22 cellular contexts compared by ENCODE assay signal in genomic region chr9:101778332-101778731, GRCh38. TPM values are rescaled to one million over a fixed set of nuclear protein-coding genes. Genes with fewer than 3 reads are reported as not detected.
"Had no signal": no experiment of that assay in that cellular context is flagged by ENCODE, and none has a peak within 500 bp of the region (broad histone marks: within the 10 kb centered on the region; RNA-seq: fewer than 3 reads in every experiment).

No MANE protein-coding gene starts in this region.

- H2AFZ ChIP-seq: parathyroid adenoma had no signal

- H3K9me3 ChIP-seq: esophagus squamous epithelium, prostate gland, right lobe of liver, tibial artery, upper lobe of left lung, uterus had no signal

- H3K4me3 ChIP-seq: esophagus squamous epithelium, prostate gland, right lobe of liver, tibial artery, upper lobe of left lung, uterus had no signal

- H3K36me3 ChIP-seq: esophagus squamous epithelium, prostate gland, right lobe of liver, tibial artery, upper lobe of left lung had no signal

- DNase-seq: dermis blood vessel endothelial cell; esophagus squamous epithelium; foreskin fibroblast; kidney; left cardiac atrium; left ventricle myocardium superior; mesendoderm; naive thymus-derived CD4-positive, alpha-beta T cell; nephron progenitor cell; right lobe of liver; stimulated activated CD4-positive, alpha-beta T cell treated with anti-CD3 and anti-CD28 coated beads, Interleukin-4, amount 100 ng/mL, for 1 hour; stimulated activated CD8-positive, alpha-beta memory T cell treated with anti-CD3 and anti-CD28 coated beads, Interleukin-4, amount 100 ng/mL, for 48 hours; stimulated activated naive CD8-positive, alpha-beta T cell treated with anti-CD3 and anti-CD28 coated beads, Interleukin-15, Interleukin-2, amounts not matched to agents 100 U/mL and 50 U/mL, for 24 hours; tibial artery; uterus had no signal

- H3K4me1 ChIP-seq: esophagus squamous epithelium, parathyroid adenoma, prostate gland, right lobe of liver, tibial artery, upper lobe of left lung, uterus had no signal

- H3K27ac ChIP-seq: esophagus squamous epithelium, parathyroid adenoma, prostate gland, right lobe of liver, tibial artery, upper lobe of left lung, uterus had no signal

- H3K79me2 ChIP-seq: parathyroid adenoma had no signal

RNA-seq across cellular contexts. Expression of gene GRIN3A, which starts 39.9 kb away (rescaled TPM):
- total RNA-seq: dermis blood vessel endothelial cell, epithelial cell of proximal tubule, lung microvascular endothelial cell, omental fat pad, renal cortical epithelial cell had no signal
